Comparison of ENCODE assay signal across 10 cellular contexts in genomic region chr1:15937146-15937545, GRCh38. TPM values are rescaled to one million over a fixed set of nuclear protein-coding genes. Genes with fewer than 3 reads are reported as not detected.
A peak's percentile ranks its signal among the peaks of the same experiment; 100 is the strongest.
DNase-seq lines count a peak whose midpoint lies in the region; ATAC-seq, FAIRE-seq and TF ChIP-seq lines count a peak whose summit lies in the region.
"Had no signal": no experiment of that assay in that cellular context is flagged by ENCODE, and none has a peak within 500 bp of the region (broad histone marks: within the 10 kb centered on the region; RNA-seq: fewer than 3 reads in every experiment).

No MANE protein-coding gene starts in this region.

- H3K4me3 Mint-ChIP-seq in Caco-2 (ENCODE audit: unreplicated experiment) (no peak overlapping the region), endothelial cell (ENCODE audit: unreplicated experiment) (no peak overlapping the region), osteocyte (ENCODE audit: unreplicated experiment) (no peak overlapping the region)

- no peaks in the 10 kb centered on the region for H3K9me2 ChIP-seq in SK-N-SH

- WGBS in SK-N-SH (ENCODE audit: low lambda C conversion rate): 92% methylated on average over 7 of the region's 7 CpGs

- H3K27ac ChIP-seq in SK-N-SH (ENCODE audit: low read depth in 2 of 2, low read length in 1 of 2): peak overlapping the region; percentile 45 to 94

- FAIRE-seq in GM12891 (lab: Jason Lieb, UNC): no peak

- no peaks in the 10 kb centered on the region for H3K4me1 Mint-ChIP-seq in Caco-2 (ENCODE audit: low read depth, unreplicated experiment)
- peaks cover 16% of the 10 kb centered on the region for H3K4me1 Mint-ChIP-seq in endothelial cell (ENCODE audit: unreplicated experiment)
- H3K4me1 Mint-ChIP-seq in osteocyte (ENCODE audit: unreplicated experiment): peaks cover 40% of the 10 kb centered on the region

- peak overlapping the region; percentile 79 for H3K27ac Mint-ChIP-seq in Caco-2 (ENCODE audit: unreplicated experiment)
- peak overlapping the region; percentile 95 for H3K27ac Mint-ChIP-seq in endothelial cell (ENCODE audit: unreplicated experiment)
- H3K27ac Mint-ChIP-seq in osteocyte (ENCODE audit: unreplicated experiment): peak overlapping the region; percentile 95

- TF ChIP-seq CTCF in Caco-2 (IDR thresholded peaks at IDR 0.05; ENCODE audit: insufficient read depth in 1 of 2, low read depth in 1 of 2, low read length in 1 of 2, severe bottlenecking in 1 of 2, unreplicated experiment in 1 of 2): no peak
- TF ChIP-seq CTCF in SK-N-SH (IDR thresholded peaks at IDR 0.05): no peak
- no peak for TF ChIP-seq CTCF in endothelial cell (IDR thresholded peaks at IDR 0.05; ENCODE audit: unreplicated experiment)
- no peak for TF ChIP-seq CTCF in osteocyte (IDR thresholded peaks at IDR 0.05)

- CTCF ChIA-PET in Caco-2 (lab: Charles Lee): interaction anchor here (0.6 to 0.8 kb wide), 3 partner anchors 121 to 195 kb away, joined by 3 to 6 read pairs (median 4); partner anchors contain the start of gene TMEM82
- CTCF ChIA-PET in SK-N-SH (lab: Yijun Ruan, JAX): interaction anchor here (0.9 to 2.5 kb wide), 4 partner anchors 14 to 145 kb away, joined by 3 to 9 read pairs (median 4); no protein-coding TSS in a partner anchor

- TF ChIP-seq RAD21 in SK-N-SH (IDR thresholded peaks at IDR 0.05; ENCODE audit: low read length): no peak

- H3K27me3 Mint-ChIP-seq in Caco-2 (ENCODE audit: insufficient read depth, unreplicated experiment) (no peaks in the 10 kb centered on the region), endothelial cell (ENCODE audit: unreplicated experiment) (peaks cover 14% of the 10 kb centered on the region), osteocyte (ENCODE audit: unreplicated experiment) (no peaks in the 10 kb centered on the region)

- H3K27me3 ChIP-seq in Caco-2 (replicated peaks; ENCODE audit: control insufficient read depth, insufficient read depth, low read length) (no peaks in the 10 kb centered on the region), SK-N-SH (ENCODE audit: insufficient read depth) (no peaks in the 10 kb centered on the region)

- H3K4me1 ChIP-seq in Caco-2: no peaks in the 10 kb centered on the region
- peaks cover 0 to 50% of the 10 kb centered on the region in 2 experiments; a peak in 3 of 4 replicates for H3K4me1 ChIP-seq in SK-N-SH (ENCODE audit: control insufficient read depth in 1 of 2, insufficient read depth in 2 of 2, low read depth in 1 of 2, low read length in 1 of 2)

- intact Hi-C loops in Caco-2 (cut with micrococcal nuclease; ENCODE audit: unreplicated experiment): no loop called here

- BruUV-seq in Caco-2 (replicated peaks; lab: Mats Ljungman, UMichigan): no TSS peak

- no peak overlapping the region for H3K4me2 ChIP-seq in SK-N-SH

- peaks cover 30% of the 10 kb centered on the region for H3F3A ChIP-seq in SK-N-SH (replicated peaks; ENCODE audit: insufficient read depth)

- H3K9me3 ChIP-seq in Caco-2: no peaks in the 10 kb centered on the region
- no peaks in the 10 kb centered on the region for H3K9me3 ChIP-seq in SK-N-SH

- POLR2A ChIA-PET in Caco-2 (lab: Charles Lee) (no interaction called here), SK-N-SH (lab: Yijun Ruan, JAX) (no interaction called here)

- H2AFZ ChIP-seq in SK-N-SH (ENCODE audit: low read depth): no peak overlapping the region

- no peak for TF ChIP-seq POLR2A in GM12891 (IDR thresholded peaks at IDR 0.05; ENCODE audit: low read depth, low read length)

- ATAC-seq in HG02610 (IDR thresholded peaks at IDR 0.05; ENCODE audit: unreplicated experiment): no peak
- no peak for ATAC-seq in HG03571 (IDR thresholded peaks at IDR 0.05; ENCODE audit: unreplicated experiment)

- H3K79me2 ChIP-seq in SK-N-SH (ENCODE audit: insufficient read depth): no peaks in the 10 kb centered on the region; the same call in 1 of the 2 replicates

- no peak for TF ChIP-seq EP300 in SK-N-SH (IDR thresholded peaks at IDR 0.05; ENCODE audit: borderline replicate concordance in 1 of 2, low read depth in 1 of 2, low read length in 1 of 2)

- DNase-seq in Caco-2 (no peak), SK-N-SH (no peak), endothelial cell (ENCODE audit: low spot score) (no peak), osteocyte (ENCODE audit: extremely low spot score, unreplicated experiment) (no peak), GM12891 (ENCODE audit: insufficient read length, low spot score) (no peak), DMS53 (lab: John Stamatoyannopoulos, UW) (no peak)
- DNase-seq: activated T-cell treated with anti-CD3 and anti-CD28 coated beads, Interleukin-2, amount 50 U/mL, for 1 hour; NCI-H524 treated with DMSO at 0.1 percent for 48 hours had no signal

- H3K9me3 Mint-ChIP-seq in Caco-2 (ENCODE audit: unreplicated experiment) (no peaks in the 10 kb centered on the region), endothelial cell (ENCODE audit: unreplicated experiment) (no peaks in the 10 kb centered on the region), osteocyte (ENCODE audit: unreplicated experiment) (no peaks in the 10 kb centered on the region)

- H3K4me3 ChIP-seq in Caco-2 (ENCODE audit: low read depth, low read length) (no peak overlapping the region), SK-N-SH (ENCODE audit: low read depth in 2 of 2, low read length in 1 of 2) (no peak overlapping the region)

- no peaks in the 10 kb centered on the region for H4K20me1 ChIP-seq in SK-N-SH (ENCODE audit: insufficient read depth)

- peaks cover 92% of the 10 kb centered on the region for H3K36me3 Mint-ChIP-seq in Caco-2 (ENCODE audit: insufficient read depth, unreplicated experiment)
- H3K36me3 Mint-ChIP-seq in endothelial cell (ENCODE audit: low read depth, unreplicated experiment): peaks cover 51% of the 10 kb centered on the region
- H3K36me3 Mint-ChIP-seq in osteocyte (ENCODE audit: unreplicated experiment): peaks cover 55% of the 10 kb centered on the region

- H3K36me3 ChIP-seq in Caco-2 (ENCODE audit: control insufficient read depth, insufficient read depth, low read length) (no peaks in the 10 kb centered on the region; the same call in 1 of the 2 replicates), SK-N-SH (replicated peaks in 1 of 2; ENCODE audit: control insufficient read depth in 1 of 2, insufficient read depth in 2 of 2, low read length in 1 of 2) (peaks cover 30 to 76% of the 10 kb centered on the region in 2 experiments)

- peak overlapping the region; percentile 19; the same call in 1 of the 2 replicates for H3K9ac ChIP-seq in SK-N-SH

TF ChIP-seq in SK-N-SH, 30 proteins besides CTCF, POLR2A, EP300 and RAD21 (continues in another document):
- TF ChIP-seq GABPA (IDR thresholded peaks at IDR 0.05; ENCODE audit: low read depth) (no peak), SMC3 (IDR thresholded peaks at IDR 0.05; ENCODE audit: low read depth, low read length) (no peak), RXRA (IDR thresholded peaks at IDR 0.05; ENCODE audit: borderline replicate concordance, low read depth) (no peak), MXI1 (IDR thresholded peaks at IDR 0.05; ENCODE audit: low read depth, low read length) (no peak), EZH2phosphoT487 (IDR thresholded peaks at IDR 0.05; ENCODE audit: borderline replicate concordance, low read depth) (no peak), PBX3 (IDR thresholded peaks at IDR 0.05) (no peak), CHD2 (IDR thresholded peaks at IDR 0.05; ENCODE audit: low read length, partially characterized antibody) (no peak), ELF1 (IDR thresholded peaks at IDR 0.05) (no peak), RFX5 (IDR thresholded peaks at IDR 0.05; ENCODE audit: low read length) (no peak), FOXJ3 (CRISPR knock-in tag; IDR thresholded peaks at IDR 0.05) (no peak)

TF ChIP-seq in GM12891, 5 proteins besides CTCF, POLR2A, EP300 and RAD21:
- no peak for TF ChIP-seq TAF1 (IDR thresholded peaks at IDR 0.05; ENCODE audit: low read depth, low read length)
- TF ChIP-seq PAX5 (IDR thresholded peaks at IDR 0.05; ENCODE audit: insufficient read depth, low read length, severe bottlenecking): no peak
- no peak for TF ChIP-seq POLR2AphosphoS5 (IDR thresholded peaks at IDR 0.05; ENCODE audit: low read depth, low read length)
- TF ChIP-seq SPI1 (IDR thresholded peaks at IDR 0.05; ENCODE audit: low read depth, low read length): no peak
- TF ChIP-seq POU2F2 (IDR thresholded peaks at IDR 0.05; ENCODE audit: low read depth, low read length): no peak
TF ChIP-seq in GM12891: peak in this region for 0.

RNA-seq across cellular contexts. Expression of gene ZBTB17, which starts 38.8 kb away (rescaled TPM):
- total RNA-seq in Caco-2 (2022) (21.5 and 23.5 TPM in 2 replicates), endothelial cell (ENCODE audit: unreplicated experiment) (33.6 TPM), osteocyte (34.7 and 37.2 TPM in 2 replicates)
- polyA plus RNA-seq in SK-N-SH (2012; rRNA removed): 54.1 and 56.4 TPM in 2 replicates
- 13.7 and 23.4 TPM in 2 replicates for polyA plus RNA-seq in SK-N-SH (2012; cell fraction: cytosol; rRNA removed)
- polyA plus RNA-seq in SK-N-SH (2012; cell fraction: nucleus; rRNA removed): 205 and 268 TPM in 2 replicates
- 32.4 TPM for polyA plus RNA-seq in GM12891 (2012; ENCODE audit: low read depth, missing spikeins)
